In the genomic region with DNA sequence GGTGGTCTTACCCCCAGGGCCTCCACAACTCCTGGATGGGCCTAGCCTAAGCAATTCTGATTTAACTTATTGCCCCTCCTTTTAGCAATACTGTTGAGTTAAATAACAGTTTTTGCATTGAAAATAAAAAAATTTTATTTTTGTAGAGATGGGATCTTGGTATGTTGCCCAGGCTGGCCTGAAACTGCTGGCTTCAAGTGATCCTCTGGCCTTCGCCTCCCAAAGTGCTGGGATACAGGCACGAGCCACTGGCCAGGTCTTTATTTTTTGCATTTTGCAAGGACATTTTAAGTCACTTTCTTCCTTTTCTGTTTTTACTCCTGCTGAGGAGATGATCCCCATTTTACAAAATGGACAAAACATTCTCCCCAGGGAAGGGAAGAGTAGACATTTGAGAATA, we compare ENCODE assay signal across 1 cellular context.
TF ChIP-seq lines count a peak whose summit lies in the region.

No MANE protein-coding gene starts in this region.

TF ChIP-seq in HepG2, 621 proteins besides CTCF, POLR2A, EP300 and RAD21 (continued from another document):
- TF ChIP-seq, protein P1, sequence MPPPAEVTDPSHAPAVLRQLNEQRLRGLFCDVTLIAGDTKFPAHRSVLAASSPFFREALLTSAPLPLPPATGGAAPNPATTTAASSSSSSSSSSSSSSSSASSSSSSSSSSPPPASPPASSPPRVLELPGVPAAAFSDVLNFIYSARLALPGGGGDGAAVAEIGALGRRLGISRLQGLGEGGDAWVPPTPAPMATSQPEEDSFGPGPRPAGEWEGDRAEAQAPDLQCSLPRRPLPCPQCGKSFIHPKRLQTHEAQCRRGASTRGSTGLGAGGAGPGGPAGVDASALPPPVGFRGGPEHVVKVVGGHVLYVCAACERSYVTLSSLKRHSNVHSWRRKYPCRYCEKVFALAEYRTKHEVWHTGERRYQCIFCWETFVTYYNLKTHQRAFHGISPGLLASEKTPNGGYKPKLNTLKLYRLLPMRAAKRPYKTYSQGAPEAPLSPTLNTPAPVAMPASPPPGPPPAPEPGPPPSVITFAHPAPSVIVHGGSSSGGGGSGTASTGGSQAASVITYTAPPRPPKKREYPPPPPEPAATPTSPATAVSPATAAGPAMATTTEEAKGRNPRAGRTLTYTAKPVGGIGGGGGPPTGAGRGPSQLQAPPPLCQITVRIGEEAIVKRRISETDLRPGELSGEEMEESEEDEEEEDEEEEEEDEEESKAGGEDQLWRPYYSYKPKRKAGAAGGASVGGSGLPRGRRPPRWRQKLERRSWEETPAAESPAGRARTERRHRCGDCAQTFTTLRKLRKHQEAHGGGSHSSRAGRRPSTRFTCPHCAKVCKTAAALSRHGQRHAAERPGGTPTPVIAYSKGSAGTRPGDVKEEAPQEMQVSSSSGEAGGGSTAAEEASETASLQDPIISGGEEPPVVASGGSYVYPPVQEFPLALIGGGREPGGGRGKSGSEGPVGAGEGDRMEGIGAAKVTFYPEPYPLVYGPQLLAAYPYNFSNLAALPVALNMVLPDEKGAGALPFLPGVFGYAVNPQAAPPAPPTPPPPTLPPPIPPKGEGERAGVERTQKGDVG (CRISPR knock-in tag; IDR thresholded peaks at IDR 0.05; ENCODE audit: borderline replicate concordance), result no peak
- TF ChIP-seq ZNF672 (CRISPR knock-in tag; IDR thresholded peaks at IDR 0.05), result no peak
